In genomic region chr9:134731497-134732391, GRCh38 we compare ENCODE assay signal across 19 cellular contexts.
DNase-seq lines count a peak whose midpoint lies in the region; ATAC-seq, FAIRE-seq and TF ChIP-seq lines count a peak whose summit lies in the region.
"Had no signal": no experiment of that assay in that cellular context is flagged by ENCODE, and none has a peak within 500 bp of the region (broad histone marks: within the 10 kb centered on the region; RNA-seq: fewer than 3 reads in every experiment).

No MANE protein-coding gene starts in this region.

- no peak overlapping the region for H3K4ac ChIP-seq in IMR-90 (ENCODE audit: low read depth, low read length)

- H3K79me1 ChIP-seq in IMR-90 (ENCODE audit: low read depth in 1 of 2, low read length in 2 of 2): peaks cover 15 to 89% of the 10 kb centered on the region in 2 experiments; a peak in 3 of 4 replicates

- no peak overlapping the region for H2BK120ac ChIP-seq in IMR-90 (ENCODE audit: low read depth, low read length)

- H3K9me1 ChIP-seq in IMR-90 (ENCODE audit: insufficient read depth, low read length): peaks cover 33% of the 10 kb centered on the region

- peak overlapping the region; percentile 26 for H2AFZ ChIP-seq in IMR-90 (replicated peaks; ENCODE audit: low read length, poor library complexity)

- H3K9ac ChIP-seq in IMR-90 (ENCODE audit: low read depth, low read length) (no peak overlapping the region), stomach smooth muscle (ENCODE audit: low read length in 2 of 2) (peak overlapping the region; percentile 48 to 55)

- no peak overlapping the region for H3K18ac ChIP-seq in IMR-90 (ENCODE audit: low read depth, low read length)

- no peak overlapping the region for H2BK20ac ChIP-seq in IMR-90 (ENCODE audit: low read depth, low read length)

- CTCF ChIA-PET in IMR-90 (lab: Yijun Ruan, JAX): no interaction called here

- no peak overlapping the region for H3K14ac ChIP-seq in IMR-90 (replicated peaks; ENCODE audit: low read depth, low read length)

- TF ChIP-seq CTCF in IMR-90 (conservative IDR thresholded peaks at IDR 0.05; ENCODE audit: low read depth, low read length) (no peak), heart left ventricle (IDR thresholded peaks at IDR 0.05) (no peak)

- H3K4me3 ChIP-seq in IMR-90 (ENCODE audit: insufficient read depth, low read depth, low read length): no peak overlapping the region
- H3K4me3 ChIP-seq in heart left ventricle: no peak overlapping the region
- H3K4me3 ChIP-seq in muscle layer of duodenum (ENCODE audit: low read depth in 1 of 2, low read length in 2 of 2): no peak overlapping the region
- H3K4me3 ChIP-seq in stomach smooth muscle (ENCODE audit: low read length in 2 of 2): peak overlapping the region in 1 of 2 donors; percentile 40
- H3K4me3 ChIP-seq: A549, GM12878 had no signal

- intact Hi-C loops in IMR-90 (cut with micrococcal nuclease): loop anchor here (10.0 kb wide), 1 partner anchor 87 kb away; the partner anchor contains the start of gene COL5A1
- intact Hi-C loops in heart left ventricle (cut with DNase I): loop anchor here in 2 of 10 donors (10.0 kb wide), 1 partner anchor 557 kb away; no protein-coding TSS in a partner anchor

- TF ChIP-seq RAD21 in IMR-90 (IDR thresholded peaks at IDR 0.05; ENCODE audit: low read length): no peak

- dilution Hi-C loops in IMR-90 (cut with HindIII; ENCODE audit: low sequenced_read_pairs, unreplicated experiment): no loop called here

- H3K27ac ChIP-seq in IMR-90 (ENCODE audit: insufficient read depth, low read length) (peak overlapping the region; percentile 31; the same call in 1 of the 2 replicates), heart left ventricle (peak overlapping the region in 8 of 12 donors; percentile 39 to 90 (median 58)), muscle layer of duodenum (ENCODE audit: low read length) (peak overlapping the region; percentile 1), stomach smooth muscle (ENCODE audit: low read length) (peak overlapping the region; percentile 93)
- H3K27ac ChIP-seq: A549, C4-2B had no signal

- no peak for FAIRE-seq in H54 (lab: Jason Lieb, UNC)
- FAIRE-seq: A549 had no signal

- TF ChIP-seq POLR2A in IMR-90 (IDR thresholded peaks at IDR 0.05; ENCODE audit: low read depth, low read length) (no peak), heart left ventricle (IDR thresholded peaks at IDR 0.05) (no peak), H54 (IDR thresholded peaks at IDR 0.05; ENCODE audit: low read depth, low read length) (no peak)

- H4K91ac ChIP-seq in IMR-90 (ENCODE audit: insufficient read depth, low read depth, low read length): no peak overlapping the region

- H3K23ac ChIP-seq in IMR-90 (ENCODE audit: low read depth, low read length): no peak overlapping the region

- H2AK5ac ChIP-seq in IMR-90 (ENCODE audit: low read depth, low read length): no peak overlapping the region; the same call in 1 of the 2 replicates

- peaks cover 92% of the 10 kb centered on the region for H4K20me1 ChIP-seq in IMR-90 (ENCODE audit: insufficient read depth, low read length)

- H3K56ac ChIP-seq in IMR-90 (ENCODE audit: extremely low read depth, insufficient read depth, low read length): no peak overlapping the region

- H4K5ac ChIP-seq in IMR-90 (ENCODE audit: low read depth, low read length): no peak overlapping the region

- no peaks in the 10 kb centered on the region for H3K27me3 ChIP-seq in IMR-90 (ENCODE audit: control insufficient read depth, insufficient read depth, low read length)
- no peaks in the 10 kb centered on the region for H3K27me3 ChIP-seq in heart left ventricle
- no peaks in the 10 kb centered on the region for H3K27me3 ChIP-seq in muscle layer of duodenum (ENCODE audit: low read depth, low read length)
- no peaks in the 10 kb centered on the region for H3K27me3 ChIP-seq in stomach smooth muscle (ENCODE audit: control insufficient read depth in 1 of 2, insufficient read depth in 2 of 2, low read length in 2 of 2)

- H3K9me3 ChIP-seq in IMR-90 (ENCODE audit: control insufficient read depth, insufficient read depth, low read length) (no peaks in the 10 kb centered on the region), heart left ventricle (no peaks in the 10 kb centered on the region), muscle layer of duodenum (ENCODE audit: control insufficient read depth in 1 of 2, low read length in 2 of 2) (no peaks in the 10 kb centered on the region), stomach smooth muscle (ENCODE audit: control insufficient read depth in 2 of 2, low read length in 2 of 2) (no peaks in the 10 kb centered on the region)
- H3K9me3 ChIP-seq: A549 had no signal

- peak overlapping the region; percentile 13 for H2AK9ac ChIP-seq in IMR-90 (replicated peaks; ENCODE audit: low read depth, low read length, poor library complexity)

- H3K4me1 ChIP-seq in IMR-90 (ENCODE audit: control insufficient read depth, insufficient read depth, low read length) (peaks cover 29% of the 10 kb centered on the region), heart left ventricle (peaks cover 0 to 66% (median 18%) of the 10 kb centered on the region in 12 donors), muscle layer of duodenum (ENCODE audit: control insufficient read depth in 1 of 2, insufficient read depth in 2 of 2, low read length in 2 of 2) (peaks cover 13 to 60% of the 10 kb centered on the region in 2 donors), stomach smooth muscle (ENCODE audit: control insufficient read depth, insufficient read depth, low read length) (peaks cover 70% of the 10 kb centered on the region)

- ATAC-seq in IMR-90 (ENCODE audit: low read depth) (peak; percentile 3; the same call in 1 of the 2 replicates), heart left ventricle (no peak)
- ATAC-seq: A549, GM12878, HCT116 had no signal

- no peak overlapping the region for H2BK15ac ChIP-seq in IMR-90 (ENCODE audit: low read depth, low read length)

- no TSS peak for BruUV-seq in IMR-90 (replicated peaks; lab: Mats Ljungman, UMichigan)

- H2BK5ac ChIP-seq in IMR-90 (ENCODE audit: low read depth, low read length, poor library complexity, severe bottlenecking): no peak overlapping the region

- POLR2A ChIA-PET in IMR-90 (lab: Charles Lee; ENCODE audit: unreplicated experiment): no interaction called here

- no peak overlapping the region for H3K4me2 ChIP-seq in IMR-90 (ENCODE audit: low read depth, low read length)
- H3K4me2 ChIP-seq: A549 had no signal

- 95% methylated on average over 4 of the region's 45 CpGs; no CpG with 5 or more reads in 1 of the 2 experiments for WGBS in IMR-90 (ENCODE audit: extremely low coverage in 2 of 2, insufficient read length in 1 of 2), 2 experiments
- WGBS in heart left ventricle, 4 donors: 94 to 97% (median 95%) methylated on average over 45 of the region's 45 CpGs

- H4K8ac ChIP-seq in IMR-90 (ENCODE audit: low read depth in 2 of 2, low read length in 2 of 2): no peak overlapping the region

- DNase-seq in IMR-90 (no peak), heart left ventricle (no peak), T-helper 1 cell (no peak), H54 (ENCODE audit: insufficient read length, low spot score) (no peak), islet precursor cell (no peak), NCI-H82 treated with DMSO at 0.1 percent for 48 hours (lab: John Stamatoyannopoulos, UW; ENCODE audit: unreplicated experiment) (no peak)
- DNase-seq: GDM1, KBM-7, MV-4-11, NCI-H1417, NCI-H187 treated with DMSO at 0.1 percent for 48 hours, NCI-H345, NCI-H526 had no signal

- H3K36me3 ChIP-seq in IMR-90 (ENCODE audit: control insufficient read depth, insufficient read depth, low read length): peaks cover 83% of the 10 kb centered on the region
- H3K36me3 ChIP-seq in heart left ventricle: peaks cover 0 to 21% (median 0%) of the 10 kb centered on the region in 9 donors
- peaks cover 0 to 8% of the 10 kb centered on the region in 2 donors for H3K36me3 ChIP-seq in muscle layer of duodenum (ENCODE audit: control insufficient read depth in 1 of 2, insufficient read depth in 2 of 2, low read length in 2 of 2)
- peaks cover 7 to 18% of the 10 kb centered on the region in 2 donors for H3K36me3 ChIP-seq in stomach smooth muscle (ENCODE audit: control insufficient read depth in 2 of 2, insufficient read depth in 2 of 2, low read length in 2 of 2)

- in situ Hi-C loops in IMR-90 (cut with MboI; ENCODE audit: low sequenced_read_pairs): no loop called here

TF ChIP-seq in IMR-90, 13 proteins besides CTCF, POLR2A, EP300 and RAD21:
- TF ChIP-seq MAZ (IDR thresholded peaks at IDR 0.05; ENCODE audit: borderline replicate concordance, low read depth, low read length) (no peak), SMC3 (IDR thresholded peaks at IDR 0.05; ENCODE audit: low read depth, low read length) (no peak), RCOR1 (IDR thresholded peaks at IDR 0.05; ENCODE audit: insufficient replicate concordance, low read length) (no peak), ELK1 (IDR thresholded peaks at IDR 0.05; ENCODE audit: borderline replicate concordance, low read depth, low read length) (no peak), NFE2L2 (IDR thresholded peaks at IDR 0.05; ENCODE audit: low read depth, low read length) (no peak), BHLHE40 (IDR thresholded peaks at IDR 0.05; ENCODE audit: low read depth, low read length) (no peak), MXI1 (IDR thresholded peaks at IDR 0.05; ENCODE audit: borderline replicate concordance, low read depth, low read length) (no peak), FOS (IDR thresholded peaks at IDR 0.05; ENCODE audit: low read depth, low read length) (no peak), MAFK (IDR thresholded peaks at IDR 0.05; ENCODE audit: low read depth, low read length) (no peak), CEBPB (IDR thresholded peaks at IDR 0.05; ENCODE audit: low read depth, low read length) (no peak), CHD1 (IDR thresholded peaks at IDR 0.05; ENCODE audit: low read depth, low read length) (no peak), RFX5 (IDR thresholded peaks at IDR 0.05; ENCODE audit: low read depth, low read length) (no peak)
TF ChIP-seq in IMR-90: peak in this region for 0.

Comparison
In these comparisons a context has a peak if more than half of its experiments do, and no peak if none do; other contexts are left out.
1. H3K27ac ChIP-seq: peak in every context shown above with its lines; median percentile 93 in stomach smooth muscle; 58 in heart left ventricle; 31 in IMR-90; 1 in muscle layer of duodenum.